In genomic region chr18:58868440-58868839, GRCh38 we compare ENCODE assay signal across 24 cellular contexts. TPM values are rescaled to one million over a fixed set of nuclear protein-coding genes. Genes with fewer than 3 reads are reported as not detected.
DNase-seq lines count a peak whose midpoint lies in the region; ATAC-seq and TF ChIP-seq lines count a peak whose summit lies in the region.
"Had no signal": no experiment of that assay in that cellular context is flagged by ENCODE, and none has a peak within 500 bp of the region (broad histone marks: within the 10 kb centered on the region; RNA-seq: fewer than 3 reads in every experiment).

No MANE protein-coding gene starts in this region.

- DNase-seq in SK-N-SH = no peak
- no peak for DNase-seq in hepatocyte (ENCODE audit: low spot score)
- DNase-seq in osteoblast (ENCODE audit: insufficient read length, low spot score, missing footprints) = peak; percentile 42
- DNase-seq in NCI-H1930 (lab: John Stamatoyannopoulos, UW) = no peak
- DNase-seq in stimulated activated CD4-positive, alpha-beta T cell treated with anti-CD3 and anti-CD28 coated beads, Interleukin-4, amount 100 ng/mL, for 1 hour = no peak
- no peak for DNase-seq in activated CD4-positive, alpha-beta T cell treated with anti-CD3 and anti-CD28 coated beads for 36 hours
- DNase-seq in NOMO-1 treated with DMSO at 0.1 percent for 48 hours (lab: John Stamatoyannopoulos, UW; ENCODE audit: unreplicated experiment) = no peak
- DNase-seq: activated CD4-positive, alpha-beta T cell treated with anti-CD3 and anti-CD28 coated beads, Interleukin-2, amount 50 U/mL, for 1 hour; activated gamma-delta T cell treated with Interleukin-2 at 50 U/mL for 16 hours; activated T-cell treated with anti-CD3 and anti-CD28 coated beads, Interleukin-2, amount 50 U/mL, for 4 hours; dermis blood vessel endothelial cell; DMS153; Kasumi-1; left lung; NCI-H146; stimulated activated naive B cell treated with anti-CD40 and anti-IgM and Interleukin-4, amounts not matched to agents 10 μg/mL and 1 μg/mL and 100 μg/mL, for 72 hours; T1000; WERI-Rb-1 had no signal

- H3K4me3 Mint-ChIP-seq in activated CD4-positive, alpha-beta T cell treated with anti-CD3 and anti-CD28 coated beads for 36 hours = no peak overlapping the region
- H3K4me3 Mint-ChIP-seq: activated T-cell treated with anti-CD3 and anti-CD28 coated beads, Interleukin-2, amount 50 U/mL, for 4 hours; central memory CD8-positive, alpha-beta T cell; stimulated activated naive B cell treated with anti-CD40 and anti-IgM and Interleukin-4, amounts not matched to agents 10 μg/mL and 1 μg/mL and 100 μg/mL, for 72 hours had no signal

- no peak for TF ChIP-seq RAD21 in SK-N-SH (IDR thresholded peaks at IDR 0.05; ENCODE audit: low read length)

- no peak for TF ChIP-seq CTCF in SK-N-SH (IDR thresholded peaks at IDR 0.05)
- no peak for TF ChIP-seq CTCF in hepatocyte (IDR thresholded peaks at IDR 0.05; ENCODE audit: poor library complexity)
- TF ChIP-seq CTCF in osteoblast (IDR thresholded peaks at IDR 0.05; ENCODE audit: extremely low read depth, low read depth, low read length) = no peak

- H3F3A ChIP-seq in SK-N-SH (replicated peaks; ENCODE audit: insufficient read depth) = peaks cover 12% of the 10 kb centered on the region

- 93% methylated on average over 6 of the region's 6 CpGs for WGBS in SK-N-SH (ENCODE audit: low lambda C conversion rate)
- 91% methylated on average over 6 of the region's 6 CpGs for WGBS in hepatocyte (ENCODE audit: low lambda C conversion rate, missing lambda C conversion rate)

- intact Hi-C loops in activated CD4-positive, alpha-beta T cell treated with anti-CD3 and anti-CD28 coated beads for 36 hours (cut with DNase I, micrococcal nuclease) = no loop called here

- H3K36me3 Mint-ChIP-seq in activated CD4-positive, alpha-beta T cell treated with anti-CD3 and anti-CD28 coated beads for 36 hours (ENCODE audit: low read depth) = peaks cover 9% of the 10 kb centered on the region

- H3K27me3 Mint-ChIP-seq in activated CD4-positive, alpha-beta T cell treated with anti-CD3 and anti-CD28 coated beads for 36 hours = peaks cover 40% of the 10 kb centered on the region
- H3K27me3 Mint-ChIP-seq: stimulated activated naive B cell treated with anti-CD40 and anti-IgM and Interleukin-4, amounts not matched to agents 10 μg/mL and 1 μg/mL and 100 μg/mL, for 72 hours had no signal

- H3K79me2 ChIP-seq in SK-N-SH (ENCODE audit: insufficient read depth) (peaks cover 58% of the 10 kb centered on the region), hepatocyte (peaks cover 76% of the 10 kb centered on the region), osteoblast (ENCODE audit: insufficient read depth, low read length) (peaks cover 89% of the 10 kb centered on the region)

- H3K4me1 ChIP-seq in SK-N-SH (ENCODE audit: control insufficient read depth in 1 of 2, insufficient read depth in 2 of 2, low read depth in 1 of 2, low read length in 1 of 2) = peaks cover 31 to 42% of the 10 kb centered on the region in 2 experiments
- peaks cover 48% of the 10 kb centered on the region for H3K4me1 ChIP-seq in hepatocyte (ENCODE audit: insufficient read depth)
- H3K4me1 ChIP-seq in osteoblast (ENCODE audit: insufficient read depth, low read length) = peaks cover 42% of the 10 kb centered on the region
- H3K4me1 ChIP-seq: BLaER1 treated with 17β-estradiol and CSF1 and Interleukin-3, amounts not matched to agents 10 nM and 100 nM had no signal

- H3K27ac Mint-ChIP-seq in activated CD4-positive, alpha-beta T cell treated with anti-CD3 and anti-CD28 coated beads for 36 hours = no peak overlapping the region
- H3K27ac Mint-ChIP-seq: stimulated activated naive B cell treated with anti-CD40 and anti-IgM and Interleukin-4, amounts not matched to agents 10 μg/mL and 1 μg/mL and 100 μg/mL, for 72 hours had no signal

- H3K27me3 ChIP-seq in SK-N-SH (ENCODE audit: insufficient read depth) = no peaks in the 10 kb centered on the region
- no peaks in the 10 kb centered on the region for H3K27me3 ChIP-seq in hepatocyte
- no peaks in the 10 kb centered on the region for H3K27me3 ChIP-seq in osteoblast (ENCODE audit: insufficient read depth, low read length)

- CTCF ChIA-PET in SK-N-SH (lab: Yijun Ruan, JAX) = no interaction called here
- CTCF ChIA-PET in activated CD4-positive, alpha-beta T cell treated with anti-CD3 and anti-CD28 coated beads for 36 hours (lab: Charles Lee) = no interaction called here

- TF ChIP-seq EP300 in SK-N-SH (IDR thresholded peaks at IDR 0.05; ENCODE audit: borderline replicate concordance in 1 of 2, low read depth in 1 of 2, low read length in 1 of 2) = no peak

- H3K27ac ChIP-seq in SK-N-SH (ENCODE audit: low read depth in 2 of 2, low read length in 1 of 2) = no peak overlapping the region
- peak overlapping the region; percentile 98 for H3K27ac ChIP-seq in hepatocyte
- no peak overlapping the region for H3K27ac ChIP-seq in osteoblast (ENCODE audit: low read depth, low read length)
- H3K27ac ChIP-seq: 22Rv1; BLaER1 treated with 17β-estradiol and CSF1 and Interleukin-3, amounts not matched to agents 10 nM and 100 nM; left lung; WERI-Rb-1 had no signal

- H3K36me3 ChIP-seq in SK-N-SH (replicated peaks in 1 of 2; ENCODE audit: control insufficient read depth in 1 of 2, insufficient read depth in 2 of 2, low read length in 1 of 2) (peaks cover 29 to 39% of the 10 kb centered on the region in 2 experiments), hepatocyte (replicated peaks; ENCODE audit: insufficient read depth, low read depth) (no peaks in the 10 kb centered on the region), osteoblast (ENCODE audit: insufficient read depth, low read length) (peaks cover 48% of the 10 kb centered on the region)
- H3K36me3 ChIP-seq: BLaER1 treated with 17β-estradiol and CSF1 and Interleukin-3, amounts not matched to agents 10 nM and 100 nM had no signal

- H3K9me3 ChIP-seq in SK-N-SH (no peaks in the 10 kb centered on the region), hepatocyte (ENCODE audit: low read depth) (peaks cover 7% of the 10 kb centered on the region), osteoblast (ENCODE audit: low read depth, low read length) (no peaks in the 10 kb centered on the region)
- H3K9me3 ChIP-seq: left lung had no signal

- no peak overlapping the region for H3K9ac ChIP-seq in SK-N-SH
- H3K9ac ChIP-seq: BLaER1 treated with 17β-estradiol and CSF1 and Interleukin-3, amounts not matched to agents 10 nM and 100 nM had no signal

- H4K20me1 ChIP-seq in SK-N-SH (ENCODE audit: insufficient read depth) (no peaks in the 10 kb centered on the region), hepatocyte (ENCODE audit: insufficient read depth, poor library complexity, severe bottlenecking) (no peaks in the 10 kb centered on the region), osteoblast (ENCODE audit: insufficient read depth, low read length) (peaks cover 6% of the 10 kb centered on the region)
- H4K20me1 ChIP-seq: BLaER1 treated with 17β-estradiol and CSF1 and Interleukin-3, amounts not matched to agents 10 nM and 100 nM had no signal

- H2AFZ ChIP-seq in SK-N-SH (ENCODE audit: low read depth) (no peak overlapping the region), hepatocyte (no peak overlapping the region), osteoblast (ENCODE audit: low read length) (no peak overlapping the region)

- POLR2A ChIA-PET in SK-N-SH (lab: Yijun Ruan, JAX) = no interaction called here
- POLR2A ChIA-PET in activated CD4-positive, alpha-beta T cell treated with anti-CD3 and anti-CD28 coated beads for 36 hours (lab: Charles Lee) = no interaction called here

- H3K9me2 ChIP-seq in SK-N-SH = no peaks in the 10 kb centered on the region
- no peaks in the 10 kb centered on the region for H3K9me2 ChIP-seq in hepatocyte (replicated peaks; ENCODE audit: insufficient read depth)

- H3K9me3 Mint-ChIP-seq in activated CD4-positive, alpha-beta T cell treated with anti-CD3 and anti-CD28 coated beads for 36 hours (ENCODE audit: low read depth) = no peaks in the 10 kb centered on the region
- H3K9me3 Mint-ChIP-seq: central memory CD8-positive, alpha-beta T cell had no signal

- ATAC-seq in SK-N-SH treated with all-trans-retinoic acid at 6 μM for 48 hours = no peak
- no peak for ATAC-seq in activated CD4-positive, alpha-beta T cell treated with anti-CD3 and anti-CD28 coated beads for 36 hours
- ATAC-seq: activated T-cell treated with anti-CD3 and anti-CD28 coated beads, Interleukin-2, amount 50 U/mL, for 4 hours; HCT116; HepG2; left lung; stimulated activated naive B cell treated with anti-CD40 and anti-IgM and Interleukin-4, amounts not matched to agents 10 μg/mL and 1 μg/mL and 100 μg/mL, for 72 hours had no signal

- H3K4me3 ChIP-seq in SK-N-SH (ENCODE audit: low read depth in 2 of 2, low read length in 1 of 2) (no peak overlapping the region), hepatocyte (no peak overlapping the region), osteoblast (ENCODE audit: insufficient read depth, low read length) (no peak overlapping the region)
- H3K4me3 ChIP-seq: BLaER1 treated with 17β-estradiol and CSF1 and Interleukin-3, amounts not matched to agents 10 nM and 100 nM; left lung had no signal

- H3K4me1 Mint-ChIP-seq in activated CD4-positive, alpha-beta T cell treated with anti-CD3 and anti-CD28 coated beads for 36 hours = no peaks in the 10 kb centered on the region

- H3K4me2 ChIP-seq in SK-N-SH (no peak overlapping the region), hepatocyte (no peak overlapping the region), osteoblast (ENCODE audit: insufficient read depth, low read length) (no peak overlapping the region)
- H3K4me2 ChIP-seq: BLaER1 treated with 17β-estradiol and CSF1 and Interleukin-3, amounts not matched to agents 10 nM and 100 nM had no signal

TF ChIP-seq in SK-N-SH treated with all-trans-retinoic acid at 6 μM for 48 hours, 23 proteins besides CTCF, POLR2A, EP300 and RAD21:
- peak; percentile 99 for TF ChIP-seq ZNF8 (CRISPR knock-in tag; IDR thresholded peaks at IDR 0.05)
- TF ChIP-seq BACH2 (CRISPR knock-in tag; IDR thresholded peaks at IDR 0.05; ENCODE audit: borderline replicate concordance) = no peak

TF ChIP-seq in SK-N-SH, 30 proteins besides CTCF, POLR2A, EP300 and RAD21 (continues in another document):
- TF ChIP-seq CHD2 (IDR thresholded peaks at IDR 0.05; ENCODE audit: low read length, partially characterized antibody) = no peak
- no peak for TF ChIP-seq MAX (IDR thresholded peaks at IDR 0.05; ENCODE audit: low read depth)
- no peak for TF ChIP-seq RFX5 (IDR thresholded peaks at IDR 0.05; ENCODE audit: low read length)
- no peak for TF ChIP-seq SMC3 (IDR thresholded peaks at IDR 0.05; ENCODE audit: low read depth, low read length)

RNA-seq across cellular contexts. Expression of gene ZNF532, which starts 3.8 kb away (rescaled TPM):
- 34.7 and 39.2 TPM in 2 replicates for polyA plus RNA-seq in SK-N-SH (2012; rRNA removed)
- polyA plus RNA-seq in SK-N-SH (2012; cell fraction: cytosol; rRNA removed) = 30.4 and 39.2 TPM in 2 replicates
- 55.0 and 70.9 TPM in 2 replicates for polyA plus RNA-seq in SK-N-SH (2012; cell fraction: nucleus; rRNA removed)
- total RNA-seq in hepatocyte = 36.5 and 52.0 TPM in 2 replicates
- polyA plus RNA-seq in hepatocyte = 13.6 and 15.9 TPM in 2 replicates
- 49.6 and 51.6 TPM in 2 replicates for total RNA-seq in osteoblast
- total RNA-seq in activated CD4-positive, alpha-beta T cell treated with anti-CD3 and anti-CD28 coated beads for 36 hours = 10 to 100 TPM in 1 of 2 experiments, 1 to 10 TPM in 1; 7.7 to 11.3 TPM
- total RNA-seq: HepG2 had no signal
- polyA plus RNA-seq: HepG2 had no signal
